In genomic region chr22:50581950-50582561, GRCh38 we compare ENCODE assay signal across 6 cellular contexts. TPM values are rescaled to one million over a fixed set of nuclear protein-coding genes. Genes with fewer than 3 reads are reported as not detected.
DNase-seq lines count a peak whose midpoint lies in the region; ATAC-seq and TF ChIP-seq lines count a peak whose summit lies in the region.

No MANE protein-coding gene starts in this region.

- H3K4me3 Mint-ChIP-seq in T-helper 1 cell treated with Interleukin-12 subunit alpha and Interleukin-12 subunit beta and Interleukin-4 antibody, amounts not matched to agents 30 μg/mL and 1 μg/mL, for 36 hours, result peak overlapping the region; percentile 87
- H3K4me3 Mint-ChIP-seq in stimulated activated naive CD8-positive, alpha-beta T cell treated with anti-CD3 and anti-CD28 coated beads, Interleukin-15, Interleukin-2, amounts not matched to agents 100 ng/mL and 50 ng/mL, for 24 hours, result peak overlapping the region; percentile 98

- H3K9me3 Mint-ChIP-seq in T-helper 1 cell treated with Interleukin-12 subunit alpha and Interleukin-12 subunit beta and Interleukin-4 antibody, amounts not matched to agents 30 μg/mL and 1 μg/mL, for 36 hours, result no peaks in the 10 kb centered on the region
- no peaks in the 10 kb centered on the region for H3K9me3 Mint-ChIP-seq in stimulated activated naive CD8-positive, alpha-beta T cell treated with anti-CD3 and anti-CD28 coated beads, Interleukin-15, Interleukin-2, amounts not matched to agents 100 ng/mL and 50 ng/mL, for 24 hours

- ATAC-seq in foreskin keratinocyte, result no peak

- peaks cover 3% of the 10 kb centered on the region for H3K4me1 ChIP-seq in foreskin keratinocyte

- peaks cover 19% of the 10 kb centered on the region for H3K4me1 Mint-ChIP-seq in T-helper 1 cell treated with Interleukin-12 subunit alpha and Interleukin-12 subunit beta and Interleukin-4 antibody, amounts not matched to agents 30 μg/mL and 1 μg/mL, for 36 hours (ENCODE audit: low read depth)
- peaks cover 26% of the 10 kb centered on the region for H3K4me1 Mint-ChIP-seq in stimulated activated naive CD8-positive, alpha-beta T cell treated with anti-CD3 and anti-CD28 coated beads, Interleukin-15, Interleukin-2, amounts not matched to agents 100 ng/mL and 50 ng/mL, for 24 hours (ENCODE audit: low read depth)

- H3K36me3 Mint-ChIP-seq in T-helper 1 cell treated with Interleukin-12 subunit alpha and Interleukin-12 subunit beta and Interleukin-4 antibody, amounts not matched to agents 30 μg/mL and 1 μg/mL, for 36 hours (ENCODE audit: low read depth), result peaks cover 9% of the 10 kb centered on the region
- peaks cover 9% of the 10 kb centered on the region for H3K36me3 Mint-ChIP-seq in stimulated activated naive CD8-positive, alpha-beta T cell treated with anti-CD3 and anti-CD28 coated beads, Interleukin-15, Interleukin-2, amounts not matched to agents 100 ng/mL and 50 ng/mL, for 24 hours (ENCODE audit: low read depth)

- H3K27ac ChIP-seq in foreskin keratinocyte, result peak overlapping the region; percentile 88

- peaks cover 6% of the 10 kb centered on the region for H3K27me3 ChIP-seq in foreskin keratinocyte

- no peaks in the 10 kb centered on the region for H3K27me3 Mint-ChIP-seq in T-helper 1 cell treated with Interleukin-12 subunit alpha and Interleukin-12 subunit beta and Interleukin-4 antibody, amounts not matched to agents 30 μg/mL and 1 μg/mL, for 36 hours (ENCODE audit: low read depth)
- H3K27me3 Mint-ChIP-seq in stimulated activated naive CD8-positive, alpha-beta T cell treated with anti-CD3 and anti-CD28 coated beads, Interleukin-15, Interleukin-2, amounts not matched to agents 100 ng/mL and 50 ng/mL, for 24 hours, result no peaks in the 10 kb centered on the region

- DNase-seq in NCI-H1694 treated with DMSO at 0.1 percent for 48 hours (lab: John Stamatoyannopoulos, UW) (peak; percentile 3), NCI-H1694 (lab: John Stamatoyannopoulos, UW) (no peak), foreskin keratinocyte (no peak), superior temporal gyrus (ENCODE audit: extremely low spot score) (no peak)

- TF ChIP-seq CTCF in foreskin keratinocyte (conservative IDR thresholded peaks at IDR 0.05), result no peak

- peak overlapping the region; percentile 96 for H3K27ac Mint-ChIP-seq in T-helper 1 cell treated with Interleukin-12 subunit alpha and Interleukin-12 subunit beta and Interleukin-4 antibody, amounts not matched to agents 30 μg/mL and 1 μg/mL, for 36 hours
- peak overlapping the region; percentile 85 for H3K27ac Mint-ChIP-seq in stimulated activated naive CD8-positive, alpha-beta T cell treated with anti-CD3 and anti-CD28 coated beads, Interleukin-15, Interleukin-2, amounts not matched to agents 100 ng/mL and 50 ng/mL, for 24 hours

RNA-seq across cellular contexts. Expression of gene CHKB, which starts 0.6 kb away (rescaled TPM):
- total RNA-seq in foreskin keratinocyte, result 56.2 and 57.3 TPM in 2 replicates
- 59.6 and 60.5 TPM in 2 replicates for polyA plus RNA-seq in foreskin keratinocyte

RNA-seq across cellular contexts. Expression of gene CPT1B, which starts 3.8 kb away (rescaled TPM):
- total RNA-seq in foreskin keratinocyte, result 5.9 and 7.4 TPM in 2 replicates
- polyA plus RNA-seq in foreskin keratinocyte, result 4.7 and 6.0 TPM in 2 replicates

RNA-seq across cellular contexts. Expression of gene MAPK8IP2, which starts 18.5 kb away (rescaled TPM):
- total RNA-seq in foreskin keratinocyte, result 0.24 and 0.28 TPM in 2 replicates
- polyA plus RNA-seq in foreskin keratinocyte, result 0.30 and 0.31 TPM in 2 replicates

RNA-seq across cellular contexts. Expression of gene SYCE3, which starts 19.3 kb away (rescaled TPM):
- 0.41 TPM in 1 of 2 replicates, not detected in the other for total RNA-seq in foreskin keratinocyte
- polyA plus RNA-seq in foreskin keratinocyte, result 0.34 and 0.46 TPM in 2 replicates

RNA-seq across cellular contexts. Expression of gene KLHDC7B, which starts 36.4 kb away (rescaled TPM):
- not detected in 2 replicates for total RNA-seq in foreskin keratinocyte
- polyA plus RNA-seq in foreskin keratinocyte, result 0.02 TPM in 1 of 2 replicates, not detected in the other
